ENCODE assay signal across 8 cellular contexts in genomic region chr4:26780524-26780923, GRCh38.
DNase-seq lines count a peak whose midpoint lies in the region; TF ChIP-seq lines count a peak whose summit lies in the region.

No MANE protein-coding gene starts in this region.

- no peaks in the 10 kb centered on the region for H3K79me2 ChIP-seq in GM23248 (ENCODE audit: insufficient read depth)

- H3K36me3 ChIP-seq in GM06990 (ENCODE audit: control insufficient read depth, insufficient read depth, low read length), result no peaks in the 10 kb centered on the region
- H3K36me3 ChIP-seq in GM23248 (ENCODE audit: low read depth), result 0 out of 2 replicates have a peak, but pooled peaks cover 4% of the 10 kb centered on the region

- WGBS in GM23248 (ENCODE audit: low coverage in 1 of 2, low lambda C conversion rate in 2 of 2, missing lambda C conversion rate in 2 of 2), 2 experiments, result 94 to 100% methylated on average over 1 of the region's 1 CpG

- DNase-seq in GM06990 (ENCODE audit: extremely low read depth, insufficient read length) (peak; percentile 17), GM23248 (peak; percentile 53), HT1080 (ENCODE audit: low read depth) (peak; percentile 81), fibroblast of the conjunctiva (ENCODE audit: low read depth) (peak; percentile 16), GDM1 (lab: John Stamatoyannopoulos, UW) (no peak), activated gamma-delta T cell treated with Interleukin-2 at 50 U/mL for 16 hours (no peak), NCI-H1092 treated with DMSO at 0.1 percent for 48 hours (lab: John Stamatoyannopoulos, UW) (no peak), GM03348 (ENCODE audit: low spot score) (no peak)

- H3K4me2 ChIP-seq in GM23248 (ENCODE audit: unreplicated experiment), result no peak overlapping the region

- no peak overlapping the region for H3K27ac ChIP-seq in GM23248

- H3K9ac ChIP-seq in GM23248, result no peak overlapping the region

- no peak for TF ChIP-seq CTCF in GM06990 (IDR thresholded peaks at IDR 0.05; ENCODE audit: insufficient read depth, low read length, poor library complexity, severe bottlenecking)

- no peak overlapping the region for H3K4me3 ChIP-seq in GM06990 (replicated peaks; ENCODE audit: low read depth, low read length)
- no peak overlapping the region for H3K4me3 ChIP-seq in GM23248

- H3K9me3 ChIP-seq in GM23248 (ENCODE audit: low read depth), result no peaks in the 10 kb centered on the region

- no peaks in the 10 kb centered on the region; the same call in 1 of the 2 replicates for H3F3A ChIP-seq in GM23248 (ENCODE audit: insufficient read depth)

- peaks cover 21% of the 10 kb centered on the region; the same call in 1 of the 2 replicates for H3K4me1 ChIP-seq in GM23248 (ENCODE audit: insufficient read depth)

- H4K20me1 ChIP-seq in GM23248 (ENCODE audit: insufficient read depth), result no peaks in the 10 kb centered on the region

- H2AFZ ChIP-seq in GM23248, result no peak overlapping the region

- H3K9me2 ChIP-seq in GM23248 (ENCODE audit: insufficient read depth), result peaks cover 4% of the 10 kb centered on the region; the same call in 1 of the 2 replicates

- no peaks in the 10 kb centered on the region for H3K27me3 ChIP-seq in GM06990 (replicated peaks; ENCODE audit: control insufficient read depth, insufficient read depth, low read length)
- H3K27me3 ChIP-seq in GM23248 (replicated peaks; ENCODE audit: insufficient read depth), result no peaks in the 10 kb centered on the region

- in situ Hi-C loops in GM23248 (cut with MboI), result no loop called here

Comparison
In these comparisons a context has a peak if more than half of its experiments do, and no peak if none do; other contexts are left out.
1. DNase-seq: peak in GM06990 (single experiment), GM23248 (single experiment), HT1080 (single experiment) and fibroblast of the conjunctiva (single experiment); none in GDM1 (single experiment), activated gamma-delta T cell treated with Interleukin-2 at 50 U/mL for 16 hours (single experiment), NCI-H1092 treated with DMSO at 0.1 percent for 48 hours (single experiment) and GM03348 (single experiment).